Comparison of ENCODE assay signal across 22 cellular contexts in genomic region chr13:47831265-47831664, GRCh38.
DNase-seq lines count a peak whose midpoint lies in the region; ATAC-seq, FAIRE-seq and TF ChIP-seq lines count a peak whose summit lies in the region.
"Had no signal": no experiment of that assay in that cellular context is flagged by ENCODE, and none has a peak within 500 bp of the region (broad histone marks: within the 10 kb centered on the region; RNA-seq: fewer than 3 reads in every experiment).

No MANE protein-coding gene starts in this region.

- no peak overlapping the region for H2AFZ ChIP-seq in HepG2 (ENCODE audit: low read length)

- H3K4me3 ChIP-seq in HepG2 (replicated peaks in 1 of 3; ENCODE audit: insufficient read depth in 1 of 3, low read depth in 2 of 3, low read length in 3 of 3): no peak overlapping the region
- no peak overlapping the region for H3K4me3 ChIP-seq in right lobe of liver
- H3K4me3 ChIP-seq in epithelial cell of esophagus (ENCODE audit: low read length): no peak overlapping the region
- no peak overlapping the region for H3K4me3 ChIP-seq in CD8-positive, alpha-beta T cell (ENCODE audit: low read depth, low read length)
- H3K4me3 ChIP-seq: BLaER1 had no signal

- no peaks in the 10 kb centered on the region for H3K79me2 ChIP-seq in HepG2 (ENCODE audit: insufficient read depth, low read length)

- H3K27ac Mint-ChIP-seq in CD8-positive, alpha-beta T cell: no peak overlapping the region
- H3K27ac Mint-ChIP-seq in activated naive CD8-positive, alpha-beta T cell treated with anti-CD3 and anti-CD28 coated beads, Interleukin-2, amount 50 U/mL, for 24 hours: no peak overlapping the region

- TF ChIP-seq CTCF in HepG2 (CRISPR knock-in tag; IDR thresholded peaks at IDR 0.05): no peak
- no peak for TF ChIP-seq CTCF in right lobe of liver (IDR thresholded peaks at IDR 0.05)
- no peak for TF ChIP-seq CTCF in epithelial cell of esophagus (IDR thresholded peaks at IDR 0.05; ENCODE audit: insufficient read depth, low read depth, low read length, missing control alignments)
- TF ChIP-seq CTCF in foreskin keratinocyte (conservative IDR thresholded peaks at IDR 0.05): no peak
- no peak for TF ChIP-seq CTCF in CD8-positive, alpha-beta T cell (IDR thresholded peaks at IDR 0.05)

- no peaks in the 10 kb centered on the region for H3K9me3 Mint-ChIP-seq in CD8-positive, alpha-beta T cell
- H3K9me3 Mint-ChIP-seq in activated naive CD8-positive, alpha-beta T cell treated with anti-CD3 and anti-CD28 coated beads, Interleukin-2, amount 50 U/mL, for 24 hours: peaks cover under 1% of the 10 kb centered on the region

- no TSS peak for BruUV-seq in HepG2 (replicated peaks; lab: Mats Ljungman, UMichigan)

- H3K36me3 ChIP-seq in HepG2 (replicated peaks in 1 of 2; ENCODE audit: control insufficient read depth in 1 of 2, insufficient read depth in 2 of 2, low read length in 2 of 2) (no peaks in the 10 kb centered on the region), right lobe of liver (no peaks in the 10 kb centered on the region)
- H3K36me3 ChIP-seq in CD8-positive, alpha-beta T cell (ENCODE audit: insufficient read depth, low read length): no peaks in the 10 kb centered on the region
- H3K36me3 ChIP-seq: BLaER1 had no signal

- H3K4me2 ChIP-seq in HepG2 (ENCODE audit: low read depth, low read length): no peak overlapping the region
- H3K4me2 ChIP-seq: BLaER1 had no signal

- POLR2A ChIA-PET in HepG2 (lab: Yijun Ruan, JAX): no interaction called here
- POLR2A ChIA-PET in CD8-positive, alpha-beta T cell (lab: Charles Lee): no interaction called here

- no peak overlapping the region for H3K9ac ChIP-seq in HepG2 (ENCODE audit: insufficient read depth, low read depth, low read length)
- H3K9ac ChIP-seq: BLaER1 had no signal

- DNase-seq in HepG2 (ENCODE audit: low spot score) (peak; percentile 7), right lobe of liver (no peak), epithelial cell of esophagus (ENCODE audit: low read depth) (peak; percentile 77), foreskin keratinocyte (peak; percentile 25 to 26), SHP77 (lab: John Stamatoyannopoulos, UW) (no peak)
- DNase-seq in CD8-positive, alpha-beta T cell: no peak
- no peak for DNase-seq in activated naive CD8-positive, alpha-beta T cell treated with anti-CD3 and anti-CD28 coated beads, Interleukin-2, amount 50 U/mL, for 24 hours
- DNase-seq: GDM1; H7; MV-4-11; NCI-H1417 treated with DMSO at 0.1 percent for 48 hours; NCI-H2029 treated with DMSO at 0.1 percent for 48 hours; NCI-H2171 treated with DMSO at 0.1 percent for 48 hours; NCI-H446 treated with DMSO at 0.1 percent for 48 hours; NK-92 treated with Interleukin-12 subunit alpha and Interleukin-12 subunit beta, amount 100 ng/mL, for 24 hours; OCI-M1 had no signal

- no peaks in the 10 kb centered on the region for H3K36me3 Mint-ChIP-seq in CD8-positive, alpha-beta T cell
- no peaks in the 10 kb centered on the region for H3K36me3 Mint-ChIP-seq in activated naive CD8-positive, alpha-beta T cell treated with anti-CD3 and anti-CD28 coated beads, Interleukin-2, amount 50 U/mL, for 24 hours (ENCODE audit: low read depth)

- no peak for TF ChIP-seq RAD21 in HepG2 (CRISPR knock-in tag; IDR thresholded peaks at IDR 0.05)

- CTCF ChIA-PET in HepG2 (lab: Yijun Ruan, JAX; ENCODE audit: low intra/inter-chr PET ratio, low total read pairs): no interaction called here
- CTCF ChIA-PET in CD8-positive, alpha-beta T cell (lab: Charles Lee): interaction anchor here (1.1 kb wide), 1 partner anchor 54 kb away, joined by 3 read pairs; no protein-coding TSS in a partner anchor

- H3K4me1 Mint-ChIP-seq in CD8-positive, alpha-beta T cell (ENCODE audit: low read depth): no peaks in the 10 kb centered on the region
- H3K4me1 Mint-ChIP-seq in activated naive CD8-positive, alpha-beta T cell treated with anti-CD3 and anti-CD28 coated beads, Interleukin-2, amount 50 U/mL, for 24 hours: no peaks in the 10 kb centered on the region

- TF ChIP-seq EP300 in HepG2 (IDR thresholded peaks at IDR 0.05; ENCODE audit: low read depth in 2 of 2, low read length in 2 of 2): no peak
- TF ChIP-seq EP300 in HepG2 (CRISPR knock-in tag; IDR thresholded peaks at IDR 0.05; ENCODE audit: borderline replicate concordance): no peak

- H3K4me1 ChIP-seq in HepG2 (ENCODE audit: insufficient read depth, low read length) (no peaks in the 10 kb centered on the region), right lobe of liver (no peaks in the 10 kb centered on the region), foreskin keratinocyte (no peaks in the 10 kb centered on the region)
- no peaks in the 10 kb centered on the region for H3K4me1 ChIP-seq in CD8-positive, alpha-beta T cell (ENCODE audit: insufficient read depth, low read length)

- H3K27me3 ChIP-seq in HepG2 (ENCODE audit: control insufficient read depth in 1 of 2, insufficient read depth in 2 of 2, low read length in 2 of 2): no peaks in the 10 kb centered on the region
- H3K27me3 ChIP-seq in right lobe of liver: no peaks in the 10 kb centered on the region
- H3K27me3 ChIP-seq in foreskin keratinocyte: no peaks in the 10 kb centered on the region
- no peaks in the 10 kb centered on the region for H3K27me3 ChIP-seq in CD8-positive, alpha-beta T cell (ENCODE audit: insufficient read depth, low read length)
- H3K27me3 ChIP-seq: BLaER1 had no signal

- no peak for FAIRE-seq in HepG2 (lab: Jason Lieb, UNC)
- FAIRE-seq: GM12891, GM18507, HTR-8/SVneo had no signal

- TF ChIP-seq POLR2A in HepG2 (IDR thresholded peaks at IDR 0.05; ENCODE audit: insufficient read depth in 1 of 2, low read depth in 2 of 2, low read length in 2 of 2): no peak
- TF ChIP-seq POLR2A in right lobe of liver (IDR thresholded peaks at IDR 0.05): no peak

- H3K27ac ChIP-seq in HepG2 (ENCODE audit: extremely low read length, insufficient read depth, low read length): no peak overlapping the region
- no peak overlapping the region for H3K27ac ChIP-seq in right lobe of liver
- H3K27ac ChIP-seq in foreskin keratinocyte: no peak overlapping the region
- no peak overlapping the region for H3K27ac ChIP-seq in CD8-positive, alpha-beta T cell (ENCODE audit: low read depth, low read length)
- H3K27ac ChIP-seq: BLaER1, HL-60 had no signal

- WGBS in HepG2 (ENCODE audit: low lambda C conversion rate): 67% methylated on average over 1 of the region's 1 CpG
- 88% methylated on average over 1 of the region's 1 CpG for WGBS in right lobe of liver (ENCODE audit: insufficient coverage, low coverage, low lambda C conversion rate, missing lambda C conversion rate)

- intact Hi-C loops in HepG2 (cut with micrococcal nuclease; ENCODE audit: unreplicated experiment): no loop called here
- intact Hi-C loops in right lobe of liver (cut with DNase I): no loop called here
- intact Hi-C loops in CD8-positive, alpha-beta T cell (cut with DNase I, micrococcal nuclease): no loop called here

- no peaks in the 10 kb centered on the region for H4K20me1 ChIP-seq in HepG2 (ENCODE audit: insufficient read depth, low read length)
- H4K20me1 ChIP-seq: BLaER1 had no signal

- no peak overlapping the region for H3K4me3 Mint-ChIP-seq in CD8-positive, alpha-beta T cell
- H3K4me3 Mint-ChIP-seq in activated naive CD8-positive, alpha-beta T cell treated with anti-CD3 and anti-CD28 coated beads, Interleukin-2, amount 50 U/mL, for 24 hours: no peak overlapping the region

- H3K9me3 ChIP-seq in HepG2 (ENCODE audit: low read length): no peaks in the 10 kb centered on the region
- H3K9me3 ChIP-seq in right lobe of liver: no peaks in the 10 kb centered on the region
- no peaks in the 10 kb centered on the region for H3K9me3 ChIP-seq in CD8-positive, alpha-beta T cell (ENCODE audit: low read length)
- H3K9me3 ChIP-seq: BLaER1 had no signal

- in situ Hi-C loops in HepG2 (cut with HindIII; ENCODE audit: extremely low pct_ligation_motif_present, low pct_unique_long_range_greater_than_20kb): no loop called here

- no peaks in the 10 kb centered on the region for H3K27me3 Mint-ChIP-seq in CD8-positive, alpha-beta T cell (ENCODE audit: low read depth)
- H3K27me3 Mint-ChIP-seq in activated naive CD8-positive, alpha-beta T cell treated with anti-CD3 and anti-CD28 coated beads, Interleukin-2, amount 50 U/mL, for 24 hours: no peaks in the 10 kb centered on the region

- ATAC-seq in HepG2: no peak
- no peak for ATAC-seq in right lobe of liver
- ATAC-seq in foreskin keratinocyte: no peak
- ATAC-seq in GM18519 (IDR thresholded peaks at IDR 0.05; ENCODE audit: low FRiP score, unreplicated experiment): no peak
- ATAC-seq in CD8-positive, alpha-beta T cell: no peak
- no peak for ATAC-seq in activated naive CD8-positive, alpha-beta T cell treated with anti-CD3 and anti-CD28 coated beads, Interleukin-2, amount 50 U/mL, for 24 hours

TF ChIP-seq in HepG2, 621 proteins besides CTCF, POLR2A, EP300 and RAD21:
- TF ChIP-seq ESRRA (CRISPR knock-in tag; IDR thresholded peaks at IDR 0.05; ENCODE audit: low read depth) (no peak), ZBTB1 (CRISPR knock-in tag; IDR thresholded peaks at IDR 0.05; ENCODE audit: borderline replicate concordance) (no peak), ZSCAN31 (CRISPR knock-in tag; IDR thresholded peaks at IDR 0.05; ENCODE audit: low read depth) (no peak), MATR3 (CRISPR knock-in tag; IDR thresholded peaks at IDR 0.05) (no peak)

Comparison
In these comparisons a context has a peak if more than half of its experiments do, and no peak if none do; other contexts are left out.
1. DNase-seq: peak in HepG2 (single experiment), epithelial cell of esophagus (single experiment) and foreskin keratinocyte (2 of 2); none in right lobe of liver (0 of 3), SHP77 (0 of 2), CD8-positive, alpha-beta T cell (0 of 7) and activated naive CD8-positive, alpha-beta T cell treated with anti-CD3 and anti-CD28 coated beads, Interleukin-2, amount 50 U/mL, for 24 hours (single experiment).